18 cellular contexts compared by ENCODE assay signal in genomic region chr18:74682141-74682997, GRCh38.
DNase-seq lines count a peak whose midpoint lies in the region; ATAC-seq and TF ChIP-seq lines count a peak whose summit lies in the region.
"Had no signal": no experiment of that assay in that cellular context is flagged by ENCODE, and none has a peak within 500 bp of the region (broad histone marks: within the 10 kb centered on the region; RNA-seq: fewer than 3 reads in every experiment).

No MANE protein-coding gene starts in this region.

- H3K4me1 ChIP-seq in endocrine pancreas (ENCODE audit: control insufficient read depth, insufficient read depth, low read length) = no peaks in the 10 kb centered on the region

- peak overlapping the region; percentile 28 for H3K4me3 ChIP-seq in endocrine pancreas (ENCODE audit: control insufficient read depth, insufficient read depth, low read length)
- H3K4me3 ChIP-seq: cardiac muscle cell had no signal

- no peak overlapping the region for H3K4me3 Mint-ChIP-seq in activated CD8-positive, alpha-beta T cell treated with anti-CD3 and anti-CD28 coated beads for 36 hours
- no peak overlapping the region for H3K4me3 Mint-ChIP-seq in activated CD8-positive, alpha-beta T cell treated with anti-CD3 and anti-CD28 coated beads, Interleukin-2, amount 10 ng/mL, durations not matched to agents 7 days and 5 days
- no peak overlapping the region for H3K4me3 Mint-ChIP-seq in nephron
- H3K4me3 Mint-ChIP-seq in activated T-helper 2 cell treated with anti-CD3 and anti-CD28 coated beads, Interferon-gamma antibody, Interleukin-2, Interleukin-4, amounts not matched to agents 10 μg/mL and 5 μg/mL and 100 μg/mL, durations not matched to agents 14 hours and 24 hours and 36 hours (ENCODE audit: low read depth) = no peak overlapping the region
- H3K4me3 Mint-ChIP-seq: activated CD8-positive, alpha-beta memory T cell treated with anti-CD3 and anti-CD28 coated beads, Interleukin-2, amount 10 ng/mL, durations not matched to agents 7 days and 5 days; T-helper 1 cell treated with Interleukin-12 subunit alpha and Interleukin-12 subunit beta and Interleukin-4 antibody, amounts not matched to agents 30 μg/mL and 1 μg/mL, for 36 hours had no signal

- H3K36me3 ChIP-seq in endocrine pancreas (ENCODE audit: control insufficient read depth, insufficient read depth, low read length) = no peaks in the 10 kb centered on the region
- H3K36me3 ChIP-seq: cardiac muscle cell had no signal

- H3K27me3 Mint-ChIP-seq in activated CD8-positive, alpha-beta T cell treated with anti-CD3 and anti-CD28 coated beads for 36 hours = no peaks in the 10 kb centered on the region
- no peaks in the 10 kb centered on the region for H3K27me3 Mint-ChIP-seq in activated CD8-positive, alpha-beta T cell treated with anti-CD3 and anti-CD28 coated beads, Interleukin-2, amount 10 ng/mL, durations not matched to agents 7 days and 5 days (ENCODE audit: low read depth)
- no peaks in the 10 kb centered on the region for H3K27me3 Mint-ChIP-seq in nephron (ENCODE audit: low read depth)
- no peaks in the 10 kb centered on the region for H3K27me3 Mint-ChIP-seq in activated T-helper 2 cell treated with anti-CD3 and anti-CD28 coated beads, Interferon-gamma antibody, Interleukin-2, Interleukin-4, amounts not matched to agents 10 μg/mL and 5 μg/mL and 100 μg/mL, durations not matched to agents 14 hours and 24 hours and 36 hours (ENCODE audit: low read depth)
- H3K27me3 Mint-ChIP-seq: activated CD8-positive, alpha-beta memory T cell treated with anti-CD3 and anti-CD28 coated beads, Interleukin-2, amount 10 ng/mL, durations not matched to agents 7 days and 5 days had no signal

- peaks cover 4% of the 10 kb centered on the region for H3K9me3 Mint-ChIP-seq in activated CD8-positive, alpha-beta T cell treated with anti-CD3 and anti-CD28 coated beads for 36 hours
- H3K9me3 Mint-ChIP-seq in activated CD8-positive, alpha-beta T cell treated with anti-CD3 and anti-CD28 coated beads, Interleukin-2, amount 10 ng/mL, durations not matched to agents 7 days and 5 days (ENCODE audit: insufficient read depth) = peaks cover 3% of the 10 kb centered on the region
- H3K9me3 Mint-ChIP-seq in nephron = peaks cover 18% of the 10 kb centered on the region
- H3K9me3 Mint-ChIP-seq in activated T-helper 2 cell treated with anti-CD3 and anti-CD28 coated beads, Interferon-gamma antibody, Interleukin-2, Interleukin-4, amounts not matched to agents 10 μg/mL and 5 μg/mL and 100 μg/mL, durations not matched to agents 14 hours and 24 hours and 36 hours = no peaks in the 10 kb centered on the region

- CTCF ChIA-PET in activated CD8-positive, alpha-beta T cell treated with anti-CD3 and anti-CD28 coated beads for 36 hours (lab: Charles Lee) = interaction anchor here (1.0 kb wide), 2 partner anchors 9 to 139 kb away, joined by 3 read pairs; no protein-coding TSS in a partner anchor
- CTCF ChIA-PET in activated CD8-positive, alpha-beta T cell treated with anti-CD3 and anti-CD28 coated beads, Interleukin-2, amount 10 ng/mL, durations not matched to agents 7 days and 5 days (lab: Charles Lee) = interaction anchor here (1.3 kb wide), 1 partner anchor 18 kb away, joined by 5 read pairs; no protein-coding TSS in a partner anchor

- no peak overlapping the region for H3K9ac ChIP-seq in endocrine pancreas (ENCODE audit: control insufficient read depth, insufficient read depth, low read length)

- H3K27me3 ChIP-seq in endocrine pancreas (ENCODE audit: control insufficient read depth, insufficient read depth, low read length) = no peaks in the 10 kb centered on the region
- H3K27me3 ChIP-seq: cardiac muscle cell had no signal

- TF ChIP-seq CTCF in activated CD8-positive, alpha-beta T cell treated with anti-CD3 and anti-CD28 coated beads for 36 hours (IDR thresholded peaks at IDR 0.05) = no peak
- TF ChIP-seq CTCF in nephron (IDR thresholded peaks at IDR 0.05; ENCODE audit: unreplicated experiment in 3 of 3) = no peak

- no peaks in the 10 kb centered on the region for H3K9me3 ChIP-seq in endocrine pancreas (ENCODE audit: control insufficient read depth, low read length)

- intact Hi-C loops in activated CD8-positive, alpha-beta T cell treated with anti-CD3 and anti-CD28 coated beads for 36 hours (cut with micrococcal nuclease) = no loop called here
- intact Hi-C loops in activated T-helper 2 cell treated with anti-CD3 and anti-CD28 coated beads, Interferon-gamma antibody, Interleukin-2, Interleukin-4, amounts not matched to agents 10 μg/mL and 5 μg/mL and 100 μg/mL, durations not matched to agents 14 hours and 24 hours and 36 hours (cut with micrococcal nuclease) = no loop called here

- no peak for DNase-seq in activated CD8-positive, alpha-beta T cell treated with anti-CD3 and anti-CD28 coated beads for 36 hours
- no peak for DNase-seq in activated CD8-positive, alpha-beta T cell treated with anti-CD3 and anti-CD28 coated beads, Interleukin-2, amount 10 ng/mL, durations not matched to agents 7 days and 5 days
- DNase-seq in NCI-H510A (lab: John Stamatoyannopoulos, UW) (peak; percentile 39), Ammon's horn (ENCODE audit: low spot score) (no peak), A172 (ENCODE audit: low spot score) (no peak)
- no peak for DNase-seq in activated T-helper 2 cell treated with anti-CD3 and anti-CD28 coated beads, Interferon-gamma antibody, Interleukin-2, Interleukin-4, amounts not matched to agents 10 μg/mL and 5 μg/mL and 100 μg/mL, durations not matched to agents 14 hours and 24 hours and 36 hours (ENCODE audit: low spot score)
- DNase-seq: activated CD8-positive, alpha-beta memory T cell treated with anti-CD3 and anti-CD28 coated beads, Interleukin-2, amount 10 ng/mL, durations not matched to agents 7 days and 5 days; activated naive CD4-positive, alpha-beta T cell treated with Interleukin-2 at 50 U/mL for 16 hours; effector CD4-positive, alpha-beta T cell; Karpas-422; NCI-H1930; Right ventricle myocardium superior; stimulated activated CD4-positive, alpha-beta T cell treated with anti-CD3 and anti-CD28 coated beads, Interleukin-2, amount 100 ng/mL, for 48 hours; substantia nigra had no signal

- ATAC-seq in activated CD8-positive, alpha-beta T cell treated with anti-CD3 and anti-CD28 coated beads for 36 hours = peak; percentile 45
- no peak for ATAC-seq in activated CD8-positive, alpha-beta T cell treated with anti-CD3 and anti-CD28 coated beads, Interleukin-2, amount 10 ng/mL, durations not matched to agents 7 days and 5 days
- ATAC-seq: activated CD8-positive, alpha-beta memory T cell treated with anti-CD3 and anti-CD28 coated beads, Interleukin-2, amount 10 ng/mL, durations not matched to agents 7 days and 5 days had no signal

- H3K4me1 Mint-ChIP-seq in activated CD8-positive, alpha-beta T cell treated with anti-CD3 and anti-CD28 coated beads for 36 hours (ENCODE audit: low read depth) = peaks cover 15% of the 10 kb centered on the region
- no peaks in the 10 kb centered on the region for H3K4me1 Mint-ChIP-seq in activated CD8-positive, alpha-beta T cell treated with anti-CD3 and anti-CD28 coated beads, Interleukin-2, amount 10 ng/mL, durations not matched to agents 7 days and 5 days (ENCODE audit: low read depth)
- peaks cover 11% of the 10 kb centered on the region for H3K4me1 Mint-ChIP-seq in nephron
- H3K4me1 Mint-ChIP-seq in activated T-helper 2 cell treated with anti-CD3 and anti-CD28 coated beads, Interferon-gamma antibody, Interleukin-2, Interleukin-4, amounts not matched to agents 10 μg/mL and 5 μg/mL and 100 μg/mL, durations not matched to agents 14 hours and 24 hours and 36 hours (ENCODE audit: low read depth) = no peaks in the 10 kb centered on the region

- no peak overlapping the region for H3K27ac Mint-ChIP-seq in activated CD8-positive, alpha-beta T cell treated with anti-CD3 and anti-CD28 coated beads for 36 hours
- H3K27ac Mint-ChIP-seq in activated CD8-positive, alpha-beta T cell treated with anti-CD3 and anti-CD28 coated beads, Interleukin-2, amount 10 ng/mL, durations not matched to agents 7 days and 5 days = no peak overlapping the region
- peak overlapping the region in 2 of 3 experiments; percentile 8 to 33 for H3K27ac Mint-ChIP-seq in nephron
- no peak overlapping the region for H3K27ac Mint-ChIP-seq in activated T-helper 2 cell treated with anti-CD3 and anti-CD28 coated beads, Interferon-gamma antibody, Interleukin-2, Interleukin-4, amounts not matched to agents 10 μg/mL and 5 μg/mL and 100 μg/mL, durations not matched to agents 14 hours and 24 hours and 36 hours
- H3K27ac Mint-ChIP-seq: activated CD8-positive, alpha-beta memory T cell treated with anti-CD3 and anti-CD28 coated beads, Interleukin-2, amount 10 ng/mL, durations not matched to agents 7 days and 5 days; T-helper 1 cell treated with Interleukin-12 subunit alpha and Interleukin-12 subunit beta and Interleukin-4 antibody, amounts not matched to agents 30 μg/mL and 1 μg/mL, for 36 hours had no signal

- peaks cover 17% of the 10 kb centered on the region for H3K36me3 Mint-ChIP-seq in activated CD8-positive, alpha-beta T cell treated with anti-CD3 and anti-CD28 coated beads for 36 hours (ENCODE audit: low read depth)
- H3K36me3 Mint-ChIP-seq in activated CD8-positive, alpha-beta T cell treated with anti-CD3 and anti-CD28 coated beads, Interleukin-2, amount 10 ng/mL, durations not matched to agents 7 days and 5 days (ENCODE audit: low read depth) = peaks cover 13% of the 10 kb centered on the region
- H3K36me3 Mint-ChIP-seq in nephron (ENCODE audit: low read depth) = peaks cover 33% of the 10 kb centered on the region
- peaks cover 30% of the 10 kb centered on the region for H3K36me3 Mint-ChIP-seq in activated T-helper 2 cell treated with anti-CD3 and anti-CD28 coated beads, Interferon-gamma antibody, Interleukin-2, Interleukin-4, amounts not matched to agents 10 μg/mL and 5 μg/mL and 100 μg/mL, durations not matched to agents 14 hours and 24 hours and 36 hours (ENCODE audit: low read depth)

- POLR2A ChIA-PET in activated CD8-positive, alpha-beta T cell treated with anti-CD3 and anti-CD28 coated beads for 36 hours (lab: Charles Lee) = interaction anchor here (1.0 kb wide), 1 partner anchor 9 kb away, joined by 3 read pairs; no protein-coding TSS in a partner anchor
- POLR2A ChIA-PET in activated CD8-positive, alpha-beta T cell treated with anti-CD3 and anti-CD28 coated beads, Interleukin-2, amount 10 ng/mL, durations not matched to agents 7 days and 5 days (lab: Charles Lee) = interaction anchor here (0.6 kb wide), 1 partner anchor 528 kb away, joined by 4 read pairs; the partner anchor contains the start of gene TSHZ1

Comparison
In these comparisons a context has a peak if more than half of its experiments do, and no peak if none do; other contexts are left out.
1. H3K27ac Mint-ChIP-seq: peak in nephron (2 of 3); none in activated CD8-positive, alpha-beta T cell treated with anti-CD3 and anti-CD28 coated beads for 36 hours (single experiment), activated CD8-positive, alpha-beta T cell treated with anti-CD3 and anti-CD28 coated beads, Interleukin-2, amount 10 ng/mL, durations not matched to agents 7 days and 5 days (single experiment) and activated T-helper 2 cell treated with anti-CD3 and anti-CD28 coated beads, Interferon-gamma antibody, Interleukin-2, Interleukin-4, amounts not matched to agents 10 μg/mL and 5 μg/mL and 100 μg/mL, durations not matched to agents 14 hours and 24 hours and 36 hours (single experiment).